In the genomic region with DNA sequence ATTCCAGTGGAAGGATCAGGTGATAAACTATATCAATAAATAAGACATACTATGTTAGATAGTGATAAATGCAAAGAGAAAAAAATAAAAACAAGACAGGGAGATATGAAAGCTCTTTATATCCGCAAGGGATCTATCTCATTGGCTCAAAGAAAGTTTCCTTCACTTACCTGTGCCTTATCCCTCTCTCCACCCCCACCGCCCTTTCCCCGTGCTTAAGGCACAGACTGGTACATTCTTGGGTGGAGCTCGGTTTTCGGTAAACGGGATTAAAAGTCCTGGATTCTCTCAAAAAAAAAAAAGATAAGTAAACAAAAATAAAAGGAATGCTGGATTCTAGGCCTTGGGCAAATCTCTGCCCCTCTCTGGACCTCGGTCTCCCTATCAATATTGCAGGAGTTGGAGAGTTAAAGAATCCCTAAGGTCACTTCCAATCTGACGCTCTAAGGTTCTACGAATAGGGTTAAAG, we compare ENCODE assay signal across 8 cellular contexts. TPM values are rescaled to one million over a fixed set of nuclear protein-coding genes. Genes with fewer than 3 reads are reported as not detected.
A peak's percentile ranks its signal among the peaks of the same experiment; 100 is the strongest.
DNase-seq lines count a peak whose midpoint lies in the region; ATAC-seq, FAIRE-seq and TF ChIP-seq lines count a peak whose summit lies in the region.

No MANE protein-coding gene starts in this region.

- DNase-seq in NCI-H510A treated with DMSO at 0.1 percent for 48 hours (lab: John Stamatoyannopoulos, UW): peak; percentile 80
- DNase-seq in NCI-H510A (lab: John Stamatoyannopoulos, UW): no peak
- DNase-seq in activated T-helper 1 cell treated with anti-CD3 and anti-CD28 coated beads, Interleukin-12 subunit alpha, Interleukin-12 subunit beta, Interleukin-2, Interleukin-4 antibody, amounts not matched to agents 30 ng/mL and 10 ng/mL and 1 ng/mL, durations not matched to agents 14 hours and 24 hours and 36 hours (ENCODE audit: low spot score): no peak
- peak in 1 of 3 donors; percentile 2 for DNase-seq in immature natural killer cell
- DNase-seq in stimulated activated naive CD8-positive, alpha-beta T cell treated with anti-CD3 and anti-CD28 coated beads, Interleukin-15, amount 100 ng/mL, for 72 hours: no peak
- DNase-seq in GM12891 (ENCODE audit: insufficient read length, low spot score): no peak
- DNase-seq in MV-4-11 (lab: John Stamatoyannopoulos, UW): no peak

- peaks cover 13% of the 10 kb centered on the region for H3K36me3 Mint-ChIP-seq in activated T-helper 1 cell treated with anti-CD3 and anti-CD28 coated beads, Interleukin-12 subunit alpha, Interleukin-12 subunit beta, Interleukin-2, Interleukin-4 antibody, amounts not matched to agents 30 ng/mL and 10 ng/mL and 1 ng/mL, durations not matched to agents 14 hours and 24 hours and 36 hours (ENCODE audit: low read depth)
- H3K36me3 Mint-ChIP-seq in immature natural killer cell: peaks cover 0 to 4% (median 0%) of the 10 kb centered on the region in 3 donors

- no peak for ATAC-seq in stimulated activated naive CD8-positive, alpha-beta T cell treated with anti-CD3 and anti-CD28 coated beads, Interleukin-15, amount 100 ng/mL, for 72 hours
- no peak for ATAC-seq in HG03460 (IDR thresholded peaks at IDR 0.05; ENCODE audit: unreplicated experiment)

- FAIRE-seq in GM12891 (lab: Jason Lieb, UNC): no peak

- H3K4me3 Mint-ChIP-seq in activated T-helper 1 cell treated with anti-CD3 and anti-CD28 coated beads, Interleukin-12 subunit alpha, Interleukin-12 subunit beta, Interleukin-2, Interleukin-4 antibody, amounts not matched to agents 30 ng/mL and 10 ng/mL and 1 ng/mL, durations not matched to agents 14 hours and 24 hours and 36 hours: peak overlapping the region; percentile 83
- H3K4me3 Mint-ChIP-seq in immature natural killer cell: peak overlapping the region; percentile 88 to 97 (median 92)
- H3K4me3 Mint-ChIP-seq in stimulated activated naive CD8-positive, alpha-beta T cell treated with anti-CD3 and anti-CD28 coated beads, Interleukin-15, amount 100 ng/mL, for 72 hours: peak overlapping the region; percentile 93 to 95

- TF ChIP-seq POLR2A in GM12891 (IDR thresholded peaks at IDR 0.05; ENCODE audit: low read depth, low read length): no peak

- H3K27ac Mint-ChIP-seq in activated T-helper 1 cell treated with anti-CD3 and anti-CD28 coated beads, Interleukin-12 subunit alpha, Interleukin-12 subunit beta, Interleukin-2, Interleukin-4 antibody, amounts not matched to agents 30 ng/mL and 10 ng/mL and 1 ng/mL, durations not matched to agents 14 hours and 24 hours and 36 hours: peak overlapping the region; percentile 95
- H3K27ac Mint-ChIP-seq in immature natural killer cell: peak overlapping the region; percentile 92 to 100 (median 96)
- peak overlapping the region; percentile 73 to 96 for H3K27ac Mint-ChIP-seq in stimulated activated naive CD8-positive, alpha-beta T cell treated with anti-CD3 and anti-CD28 coated beads, Interleukin-15, amount 100 ng/mL, for 72 hours

- intact Hi-C loops in activated T-helper 1 cell treated with anti-CD3 and anti-CD28 coated beads, Interleukin-12 subunit alpha, Interleukin-12 subunit beta, Interleukin-2, Interleukin-4 antibody, amounts not matched to agents 30 ng/mL and 10 ng/mL and 1 ng/mL, durations not matched to agents 14 hours and 24 hours and 36 hours (cut with micrococcal nuclease): loop anchor here (1.0 to 10.0 kb wide), 9 partner anchors 58 to 1909 kb away; partner anchors contain the start of genes DDI2, FBXO42, PLEKHM2 and RCC2

- no peaks in the 10 kb centered on the region for H3K27me3 Mint-ChIP-seq in activated T-helper 1 cell treated with anti-CD3 and anti-CD28 coated beads, Interleukin-12 subunit alpha, Interleukin-12 subunit beta, Interleukin-2, Interleukin-4 antibody, amounts not matched to agents 30 ng/mL and 10 ng/mL and 1 ng/mL, durations not matched to agents 14 hours and 24 hours and 36 hours (ENCODE audit: insufficient read depth)
- H3K27me3 Mint-ChIP-seq in immature natural killer cell (ENCODE audit: low read depth in 3 of 3): peaks cover 17 to 28% (median 19%) of the 10 kb centered on the region in 3 donors
- H3K27me3 Mint-ChIP-seq in stimulated activated naive CD8-positive, alpha-beta T cell treated with anti-CD3 and anti-CD28 coated beads, Interleukin-15, amount 100 ng/mL, for 72 hours: no peaks in the 10 kb centered on the region

- no peaks in the 10 kb centered on the region for H3K9me3 Mint-ChIP-seq in activated T-helper 1 cell treated with anti-CD3 and anti-CD28 coated beads, Interleukin-12 subunit alpha, Interleukin-12 subunit beta, Interleukin-2, Interleukin-4 antibody, amounts not matched to agents 30 ng/mL and 10 ng/mL and 1 ng/mL, durations not matched to agents 14 hours and 24 hours and 36 hours
- no peaks in the 10 kb centered on the region for H3K9me3 Mint-ChIP-seq in immature natural killer cell
- H3K9me3 Mint-ChIP-seq in stimulated activated naive CD8-positive, alpha-beta T cell treated with anti-CD3 and anti-CD28 coated beads, Interleukin-15, amount 100 ng/mL, for 72 hours: no peaks in the 10 kb centered on the region

- H3K4me1 Mint-ChIP-seq in activated T-helper 1 cell treated with anti-CD3 and anti-CD28 coated beads, Interleukin-12 subunit alpha, Interleukin-12 subunit beta, Interleukin-2, Interleukin-4 antibody, amounts not matched to agents 30 ng/mL and 10 ng/mL and 1 ng/mL, durations not matched to agents 14 hours and 24 hours and 36 hours (ENCODE audit: low read depth): peaks cover 63% of the 10 kb centered on the region
- H3K4me1 Mint-ChIP-seq in immature natural killer cell: peaks cover 46 to 56% of the 10 kb centered on the region in 2 donors
- peaks cover 51% of the 10 kb centered on the region for H3K4me1 Mint-ChIP-seq in stimulated activated naive CD8-positive, alpha-beta T cell treated with anti-CD3 and anti-CD28 coated beads, Interleukin-15, amount 100 ng/mL, for 72 hours

TF ChIP-seq in GM12891, 5 proteins besides CTCF, POLR2A, EP300 and RAD21:
- no peak for TF ChIP-seq POU2F2 (IDR thresholded peaks at IDR 0.05; ENCODE audit: low read depth, low read length)
- no peak for TF ChIP-seq TAF1 (IDR thresholded peaks at IDR 0.05; ENCODE audit: low read depth, low read length)
- no peak for TF ChIP-seq PAX5 (IDR thresholded peaks at IDR 0.05; ENCODE audit: insufficient read depth, low read length, severe bottlenecking)
- no peak for TF ChIP-seq SPI1 (IDR thresholded peaks at IDR 0.05; ENCODE audit: low read depth, low read length)
- TF ChIP-seq POLR2AphosphoS5 (IDR thresholded peaks at IDR 0.05; ENCODE audit: low read depth, low read length): no peak

RNA-seq across cellular contexts. Expression of gene DNAJC16, which starts 0.6 kb away (rescaled TPM):
- total RNA-seq in activated T-helper 1 cell treated with anti-CD3 and anti-CD28 coated beads, Interleukin-12 subunit alpha, Interleukin-12 subunit beta, Interleukin-2, Interleukin-4 antibody, amounts not matched to agents 30 ng/mL and 10 ng/mL and 1 ng/mL, durations not matched to agents 14 hours and 24 hours and 36 hours: 18.8 and 19.8 TPM in 2 replicates
- polyA plus RNA-seq in immature natural killer cell: 1 to 10 TPM; 3.7 to 8.9 (median 4.0) TPM
- polyA plus RNA-seq in GM12891 (2012; ENCODE audit: low read depth, missing spikeins): 3.8 TPM

RNA-seq across cellular contexts. Expression of gene CASP9, which starts 2.0 kb away (rescaled TPM):
- 19.5 and 21.0 TPM in 2 replicates for total RNA-seq in activated T-helper 1 cell treated with anti-CD3 and anti-CD28 coated beads, Interleukin-12 subunit alpha, Interleukin-12 subunit beta, Interleukin-2, Interleukin-4 antibody, amounts not matched to agents 30 ng/mL and 10 ng/mL and 1 ng/mL, durations not matched to agents 14 hours and 24 hours and 36 hours
- 10 to 100 TPM; 17.0 to 19.4 (median 19.4) TPM for polyA plus RNA-seq in immature natural killer cell
- polyA plus RNA-seq in GM12891 (2012; ENCODE audit: low read depth, missing spikeins): 6.1 TPM

RNA-seq across cellular contexts. Expression of gene CELA2B, which starts 50.2 kb away (rescaled TPM):
- total RNA-seq in activated T-helper 1 cell treated with anti-CD3 and anti-CD28 coated beads, Interleukin-12 subunit alpha, Interleukin-12 subunit beta, Interleukin-2, Interleukin-4 antibody, amounts not matched to agents 30 ng/mL and 10 ng/mL and 1 ng/mL, durations not matched to agents 14 hours and 24 hours and 36 hours: not detected in 2 replicates
- not detected for polyA plus RNA-seq in immature natural killer cell
- not detected for polyA plus RNA-seq in GM12891 (2012; ENCODE audit: low read depth, missing spikeins)

RNA-seq across cellular contexts. Expression of gene AGMAT, which starts 58.8 kb away (rescaled TPM):
- 34.4 and 34.5 TPM in 2 replicates for total RNA-seq in activated T-helper 1 cell treated with anti-CD3 and anti-CD28 coated beads, Interleukin-12 subunit alpha, Interleukin-12 subunit beta, Interleukin-2, Interleukin-4 antibody, amounts not matched to agents 30 ng/mL and 10 ng/mL and 1 ng/mL, durations not matched to agents 14 hours and 24 hours and 36 hours
- under 1 TPM in 2 of 3 donors, not detected in 1; 0.39 to 0.64 TPM for polyA plus RNA-seq in immature natural killer cell
- polyA plus RNA-seq in GM12891 (2012; ENCODE audit: low read depth, missing spikeins): 4.5 TPM
